Comparison of ENCODE assay signal across 8 cellular contexts in genomic region chr17:64506201-64506575, GRCh38. TPM values are rescaled to one million over a fixed set of nuclear protein-coding genes. Genes with fewer than 3 reads are reported as not detected.
A peak's percentile ranks its signal among the peaks of the same experiment; 100 is the strongest.
DNase-seq lines count a peak whose midpoint lies in the region; ATAC-seq and TF ChIP-seq lines count a peak whose summit lies in the region.

TSS of gene DDX5 (minus strand) at chr17:64506289. CDS start at chr17:64506119, 170 bp downstream.

- H3K36me3 ChIP-seq in suprapubic skin = peaks cover 47% of the 10 kb centered on the region

- peak within 1 kb of the TSS; percentile 98 for H3K4me3 Mint-ChIP-seq in HFFc6

- TF ChIP-seq CTCF in HFFc6 (IDR thresholded peaks at IDR 0.05) (no peak), suprapubic skin (IDR thresholded peaks at IDR 0.05) (no peak)

- peak within 1 kb of the TSS; percentile 93 for H3K4me3 ChIP-seq in suprapubic skin

- ATAC-seq in SK-N-SH treated with all-trans-retinoic acid at 6 μM for 48 hours = peak; percentile 65

- H3K27ac ChIP-seq in suprapubic skin = peak within 1 kb of the TSS; percentile 98

- H3K27ac Mint-ChIP-seq in HFFc6 = peak within 1 kb of the TSS; percentile 100

- peak; percentile 99 to 100 for TF ChIP-seq POLR2A in suprapubic skin (IDR thresholded peaks at IDR 0.05)

- H3K27me3 ChIP-seq in suprapubic skin = no peaks in the 10 kb centered on the region

- H3K4me1 ChIP-seq in suprapubic skin = peaks cover 57% of the 10 kb centered on the region

- peaks cover 26% of the 10 kb centered on the region for H3K27me3 Mint-ChIP-seq in HFFc6 (ENCODE audit: insufficient read depth)

- peaks cover 50% of the 10 kb centered on the region for H3K4me1 Mint-ChIP-seq in HFFc6 (ENCODE audit: low read depth)

- DNase-seq in GM04503 (ENCODE audit: low read depth) = peak; percentile 86
- DNase-seq in HFFc6 = peak; percentile 95
- peak; percentile 98 for DNase-seq in NCI-H1092 treated with DMSO at 0.1 percent for 48 hours (lab: John Stamatoyannopoulos, UW)
- DNase-seq in activated naive CD4-positive, alpha-beta T cell treated with anti-CD3 and anti-CD28 coated beads, Interleukin-2, amount 50 U/mL, for 16 hours = peak; percentile 97
- DNase-seq in glomerular endothelial cell (ENCODE audit: extremely low read depth, low read depth, low spot score) = peak; percentile 79
- peak; percentile 96 for DNase-seq in occipital lobe (lab: John Stamatoyannopoulos, UW)
- peak; percentile 99 for DNase-seq in suprapubic skin (ENCODE audit: low spot score in 2 of 2)

- TF ChIP-seq EP300 in suprapubic skin (IDR thresholded peaks at IDR 0.05) = no peak

- peaks cover 65% of the 10 kb centered on the region for H3K36me3 Mint-ChIP-seq in HFFc6 (ENCODE audit: low read depth)

- H3K9me3 ChIP-seq in suprapubic skin = no peaks in the 10 kb centered on the region

- WGBS in suprapubic skin = 0% methylated on average over 1 of the region's 31 CpGs

- peaks cover 9% of the 10 kb centered on the region; the same call in 1 of the 2 replicates for H3K9me3 Mint-ChIP-seq in HFFc6

TF ChIP-seq in SK-N-SH treated with all-trans-retinoic acid at 6 μM for 48 hours, 23 proteins besides CTCF, POLR2A, EP300 and RAD21:
- no peak for TF ChIP-seq TOX (CRISPR knock-in tag; IDR thresholded peaks at IDR 0.05; ENCODE audit: borderline replicate concordance)
- no peak for TF ChIP-seq OSR1 (CRISPR knock-in tag; IDR thresholded peaks at IDR 0.05)
- 0 out of 2 replicates have a peak, but pooled peaks have one; percentile 17 for TF ChIP-seq PATZ1 (CRISPR knock-in tag; IDR thresholded peaks at IDR 0.05; ENCODE audit: borderline replicate concordance)
- TF ChIP-seq ZC3H10 (CRISPR knock-in tag; IDR thresholded peaks at IDR 0.05) = 0 out of 2 replicates have a peak, but pooled peaks have one; percentile 9
- no peak for TF ChIP-seq TCF4 (CRISPR knock-in tag; IDR thresholded peaks at IDR 0.05; ENCODE audit: borderline replicate concordance)
- TF ChIP-seq RARB (CRISPR knock-in tag; IDR thresholded peaks at IDR 0.05) = peak; percentile 67; the same call in 1 of the 2 replicates
- TF ChIP-seq ZFP30 (CRISPR knock-in tag; IDR thresholded peaks at IDR 0.05) = no peak
- peak; percentile 11; the same call in 1 of the 2 replicates for TF ChIP-seq CREB5 (CRISPR knock-in tag; IDR thresholded peaks at IDR 0.05; ENCODE audit: low read depth)
- no peak for TF ChIP-seq ZNF8 (CRISPR knock-in tag; IDR thresholded peaks at IDR 0.05)
- TF ChIP-seq CSRNP3 (CRISPR knock-in tag; IDR thresholded peaks at IDR 0.05) = no peak
- TF ChIP-seq POU6F1 (CRISPR knock-in tag; IDR thresholded peaks at IDR 0.05; ENCODE audit: borderline replicate concordance, low read depth) = 0 out of 2 replicates have a peak, but pooled peaks have one; percentile 16
- TF ChIP-seq CSDC2 (CRISPR knock-in tag; IDR thresholded peaks at IDR 0.05) = no peak

RNA-seq across cellular contexts. Expression of gene DDX5, which starts in this region (rescaled TPM):
- 100 to 1,000 TPM; 537 to 635 (median 600) TPM for total RNA-seq in HFFc6 (2021; fragmentation: NEBNext Ultra II Directional; extraction: Animal tissue kit (Norgen Biotek cat#: 25700))
- total RNA-seq in glomerular endothelial cell (682 and 789 TPM in 2 replicates), occipital lobe (377 TPM), suprapubic skin (1,000 to 10,000 TPM in 1 of 4 donors, 100 to 1,000 TPM in 3; 532 to 1,402 (median 922) TPM)

Comparison
In these comparisons a context has a peak if more than half of its experiments do, and no peak if none do; other contexts are left out.
1. Peak in every context shown above with its lines: DNase-seq, ATAC-seq, H3K4me3 ChIP-seq and H3K27ac ChIP-seq.